ENCODE assay signal across 10 cellular contexts in genomic region chr16:21150375-21151001, GRCh38. TPM values are rescaled to one million over a fixed set of nuclear protein-coding genes. Genes with fewer than 3 reads are reported as not detected.
DNase-seq lines count a peak whose midpoint lies in the region; ATAC-seq and TF ChIP-seq lines count a peak whose summit lies in the region.
"Had no signal": no experiment of that assay in that cellular context is flagged by ENCODE, and none has a peak within 500 bp of the region (broad histone marks: within the 10 kb centered on the region; RNA-seq: fewer than 3 reads in every experiment).

TSS of gene DNAH3 (minus strand) at chr16:21150846. CDS start at chr16:21150319, 527 bp downstream.

- H3K4me3 ChIP-seq in endocrine pancreas (ENCODE audit: control insufficient read depth, insufficient read depth, low read length) (peak within 1 kb of the TSS; percentile 22), testis (no peak within 1 kb of the TSS), smooth muscle cell (no peak within 1 kb of the TSS)
- H3K4me3 ChIP-seq: skin epidermis had no signal

- ATAC-seq in HG03469 (IDR thresholded peaks at IDR 0.05; ENCODE audit: unreplicated experiment) = no peak
- ATAC-seq: activated naive CD4-positive, alpha-beta T cell treated with anti-CD3 and anti-CD28 coated beads, Interleukin-2, amount 50 U/mL, for 72 hours had no signal

- no peaks in the 10 kb centered on the region for H3K79me2 ChIP-seq in smooth muscle cell (ENCODE audit: low read depth)

- intact Hi-C loops in testis (cut with DNase I; ENCODE audit: low total_unique reads) = loop anchor here (10.0 kb wide), 1 partner anchor 154 kb away; no protein-coding TSS in a partner anchor

- no peaks in the 10 kb centered on the region for H4K20me1 ChIP-seq in smooth muscle cell (ENCODE audit: low read depth)

- no peak within 1 kb of the TSS for H2AFZ ChIP-seq in smooth muscle cell (ENCODE audit: low read depth)

- H3K9me3 ChIP-seq in endocrine pancreas (ENCODE audit: control insufficient read depth, low read length) = no peaks in the 10 kb centered on the region
- H3K9me3 ChIP-seq in testis = no peaks in the 10 kb centered on the region
- H3K9me3 ChIP-seq in smooth muscle cell (replicated peaks; ENCODE audit: low read depth) = no peaks in the 10 kb centered on the region

- no peak for TF ChIP-seq CTCF in testis (IDR thresholded peaks at IDR 0.05)
- TF ChIP-seq CTCF in smooth muscle cell (IDR thresholded peaks at IDR 0.05; ENCODE audit: borderline replicate concordance, insufficient read depth, poor library complexity, severe bottlenecking) = no peak

- H3K27me3 ChIP-seq in endocrine pancreas (ENCODE audit: control insufficient read depth, insufficient read depth, low read length) (no peaks in the 10 kb centered on the region), testis (no peaks in the 10 kb centered on the region), smooth muscle cell (ENCODE audit: low read depth) (peaks cover 2% of the 10 kb centered on the region)

- 35 to 49% methylated on average over 5 to 8 of the region's 8 CpGs for WGBS in testis, 2 donors
- 85% methylated on average over 8 of the region's 8 CpGs for WGBS in smooth muscle cell (ENCODE audit: low lambda C conversion rate)

- H3K36me3 ChIP-seq in endocrine pancreas (ENCODE audit: control insufficient read depth, insufficient read depth, low read length) (no peaks in the 10 kb centered on the region), testis (ENCODE audit: low read depth, missing control alignments) (no peaks in the 10 kb centered on the region), smooth muscle cell (ENCODE audit: low read depth) (no peaks in the 10 kb centered on the region)

- no peaks in the 10 kb centered on the region for H3K4me1 ChIP-seq in endocrine pancreas (ENCODE audit: control insufficient read depth, insufficient read depth, low read length)
- H3K4me1 ChIP-seq in testis = no peaks in the 10 kb centered on the region
- H3K4me1 ChIP-seq in smooth muscle cell (ENCODE audit: low read depth) = no peaks in the 10 kb centered on the region

- H3K9ac ChIP-seq in endocrine pancreas (ENCODE audit: control insufficient read depth, insufficient read depth, low read length) = no peak within 1 kb of the TSS
- no peak within 1 kb of the TSS for H3K9ac ChIP-seq in smooth muscle cell (ENCODE audit: low read depth)

- DNase-seq in NCI-H187 (lab: John Stamatoyannopoulos, UW) (peak; percentile 31 to 45), NCI-H187 treated with DMSO at 0.1 percent for 48 hours (lab: John Stamatoyannopoulos, UW) (no peak), NCI-H510A (lab: John Stamatoyannopoulos, UW) (peak; percentile 77), testis (no peak), smooth muscle cell (lab: John Stamatoyannopoulos, UW; ENCODE audit: unreplicated experiment) (no peak), caudate nucleus (lab: John Stamatoyannopoulos, UW) (no peak)

- TF ChIP-seq POLR2A in testis (IDR thresholded peaks at IDR 0.05) = no peak

- H3K27ac ChIP-seq in testis (no peak within 1 kb of the TSS), smooth muscle cell (ENCODE audit: low read depth) (no peak within 1 kb of the TSS), caudate nucleus (ENCODE audit: low read depth, low read length) (no peak within 1 kb of the TSS)
- H3K27ac ChIP-seq: skin epidermis had no signal

- H3F3A ChIP-seq in smooth muscle cell (ENCODE audit: low read depth) = no peaks in the 10 kb centered on the region

- H3K4me2 ChIP-seq in smooth muscle cell = no peak within 1 kb of the TSS

RNA-seq across cellular contexts. Expression of gene DNAH3, which starts in this region (rescaled TPM):
- 10 to 100 TPM; 19.9 to 21.2 TPM for total RNA-seq in testis
- polyA plus RNA-seq in testis (ENCODE audit: insufficient read depth, low read depth, low replicate concordance) = 11.7 TPM
- not detected in 2 replicates for total RNA-seq in smooth muscle cell
- polyA plus RNA-seq in smooth muscle cell = not detected in 2 replicates
- total RNA-seq: activated naive CD4-positive, alpha-beta T cell treated with anti-CD3 and anti-CD28 coated beads, Interleukin-2, amount 50 U/mL, for 72 hours had no signal

Comparison
In these comparisons a context has a peak if more than half of its experiments do, and no peak if none do; other contexts are left out.
1. RNA of gene DNAH3 (total RNA-seq): 19.9 to 21.2 TPM in testis; not detected in smooth muscle cell; every median in the first group is over 10 times any median in the second.
2. RNA of gene DNAH3 (polyA plus RNA-seq): 11.7 TPM in testis (single experiment); not detected in smooth muscle cell; every median in the first group is over 10 times any median in the second.
3. DNase-seq: peak in NCI-H187 (2 of 2) and NCI-H510A (single experiment); none in NCI-H187 treated with DMSO at 0.1 percent for 48 hours (single experiment), testis (single experiment), smooth muscle cell (single experiment) and caudate nucleus (0 of 61).